Comparison of ENCODE assay signal across 9 cellular contexts in the genomic region with DNA sequence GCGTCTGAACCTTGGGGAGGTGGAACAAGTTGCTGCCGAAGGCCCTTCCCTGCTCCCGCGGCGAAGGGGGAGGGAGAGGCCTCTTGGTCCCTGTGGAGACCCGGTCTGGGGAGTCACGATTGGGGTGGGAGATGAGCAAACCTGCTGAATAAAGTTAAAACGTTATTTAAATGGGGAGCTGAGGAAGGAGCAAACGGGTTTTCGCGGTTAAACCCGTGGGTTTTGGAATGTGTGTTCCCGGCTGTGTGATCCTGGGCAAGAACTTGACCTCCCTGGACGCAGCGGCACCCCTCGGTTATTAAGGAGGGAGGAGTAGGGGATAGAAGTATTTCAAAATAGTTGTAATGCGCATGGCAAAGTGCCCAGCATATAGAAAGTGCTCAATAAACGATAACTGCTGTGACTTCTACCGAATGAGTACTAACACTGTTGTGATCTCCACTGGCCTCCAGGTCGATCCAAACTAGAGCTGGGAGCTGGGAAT. TPM values are rescaled to one million over a fixed set of nuclear protein-coding genes. Genes with fewer than 3 reads are reported as not detected.
DNase-seq lines count a peak whose midpoint lies in the region; ATAC-seq, FAIRE-seq and TF ChIP-seq lines count a peak whose summit lies in the region.
"Had no signal": no experiment of that assay in that cellular context is flagged by ENCODE, and none has a peak within 500 bp of the region (broad histone marks: within the 10 kb centered on the region; RNA-seq: fewer than 3 reads in every experiment).

No MANE protein-coding gene starts in this region.

- no peak for TF ChIP-seq CTCF in CD4-positive, alpha-beta T cell (IDR thresholded peaks at IDR 0.05)
- no peak for TF ChIP-seq CTCF in endothelial cell of umbilical vein (IDR thresholded peaks at IDR 0.05; ENCODE audit: extremely low read depth in 1 of 2, insufficient read depth in 1 of 2, low read depth in 1 of 2, low read length in 2 of 2)
- TF ChIP-seq CTCF in osteoblast (IDR thresholded peaks at IDR 0.05; ENCODE audit: extremely low read depth, low read depth, low read length): no peak

- peaks cover 5% of the 10 kb centered on the region for H3K4me1 Mint-ChIP-seq in CD4-positive, alpha-beta T cell (ENCODE audit: low read depth)

- peaks cover 44% of the 10 kb centered on the region for H3K4me1 ChIP-seq in NT2/D1 (ENCODE audit: insufficient read depth, insufficient read length)
- peaks cover 28% of the 10 kb centered on the region for H3K4me1 ChIP-seq in endothelial cell of umbilical vein (ENCODE audit: control insufficient read depth, extremely low read depth, insufficient read depth, low read length)
- H3K4me1 ChIP-seq in osteoblast (ENCODE audit: insufficient read depth, low read length): peaks cover 4% of the 10 kb centered on the region

- H3K27me3 ChIP-seq in CD4-positive, alpha-beta T cell (ENCODE audit: control insufficient read depth, insufficient read depth, low read length): peaks cover 44% of the 10 kb centered on the region
- H3K27me3 ChIP-seq in NT2/D1 (ENCODE audit: insufficient read depth, insufficient read length): peaks cover 83% of the 10 kb centered on the region
- H3K27me3 ChIP-seq in endothelial cell of umbilical vein (ENCODE audit: control insufficient read depth in 2 of 2, insufficient read depth in 2 of 2, low read length in 2 of 2): no peaks in the 10 kb centered on the region
- peaks cover 18% of the 10 kb centered on the region for H3K27me3 ChIP-seq in osteoblast (ENCODE audit: insufficient read depth, low read length)

- H3K9ac ChIP-seq in NT2/D1 (ENCODE audit: insufficient read length, low read depth) (peak overlapping the region; percentile 82), endothelial cell of umbilical vein (replicated peaks; ENCODE audit: extremely low read depth, insufficient read depth, low read length) (no peak overlapping the region)

- POLR2A ChIA-PET in CD4-positive, alpha-beta T cell (lab: Charles Lee): interaction anchor here (1.3 kb wide), 1 partner anchor 72 kb away, joined by 5 read pairs; a partner anchor contains a TSS
- POLR2A ChIA-PET in endothelial cell of umbilical vein (lab: Charles Lee): no interaction called here

- no peak for FAIRE-seq in endothelial cell of umbilical vein (lab: Jason Lieb, UNC)

- H3K9me1 ChIP-seq in endothelial cell of umbilical vein (replicated peaks; ENCODE audit: control insufficient read depth, extremely low read depth, insufficient read depth, low read length): no peaks in the 10 kb centered on the region

- intact Hi-C loops in CD4-positive, alpha-beta T cell (cut with DNase I, micrococcal nuclease): loop anchor here (1.0 to 10.0 kb wide), 3 partner anchors 57 to 233 kb away; no protein-coding TSS in a partner anchor
- intact Hi-C loops in endothelial cell of umbilical vein (cut with micrococcal nuclease): no loop called here

- H4K20me1 ChIP-seq in endothelial cell of umbilical vein (replicated peaks; ENCODE audit: control insufficient read depth, extremely low read depth, insufficient read depth, low read length): no peaks in the 10 kb centered on the region
- H4K20me1 ChIP-seq in osteoblast (ENCODE audit: insufficient read depth, low read length): no peaks in the 10 kb centered on the region

- H3K79me2 ChIP-seq in endothelial cell of umbilical vein (ENCODE audit: control insufficient read depth, insufficient read depth, low read length) (no peaks in the 10 kb centered on the region), osteoblast (ENCODE audit: insufficient read depth, low read length) (no peaks in the 10 kb centered on the region)

- DNase-seq in CD4-positive, alpha-beta T cell: no peak
- DNase-seq in NT2/D1 (ENCODE audit: low read depth, low spot score): no peak
- DNase-seq in endothelial cell of umbilical vein (ENCODE audit: low read depth, low spot score): peak; percentile 25
- DNase-seq in osteoblast (ENCODE audit: insufficient read length, low spot score, missing footprints): peak; percentile 90
- no peak for DNase-seq in dedifferentiated amniotic fluid mesenchymal stem cell (ENCODE audit: extremely low spot score)
- no peak for DNase-seq in DMS53 treated with DMSO at 0.1 percent for 48 hours (lab: John Stamatoyannopoulos, UW; ENCODE audit: unreplicated experiment)

- H3K27me3 Mint-ChIP-seq in CD4-positive, alpha-beta T cell: peaks cover 37% of the 10 kb centered on the region

- dilution Hi-C loops in endothelial cell of umbilical vein (cut with MboI; ENCODE audit: extremely low pct_ligation_motif_present, low sequenced_read_pairs): no loop called here

- no TSS peak for BruUV-seq in endothelial cell of umbilical vein (replicated peaks; lab: Mats Ljungman, UMichigan)

- no peak overlapping the region for H3K27ac ChIP-seq in CD4-positive, alpha-beta T cell (ENCODE audit: low read depth, low read length)
- H3K27ac ChIP-seq in endothelial cell of umbilical vein (ENCODE audit: insufficient read depth, low read depth, low read length) (no peak overlapping the region), osteoblast (ENCODE audit: low read depth, low read length) (no peak overlapping the region)

- H3K4me3 ChIP-seq in NT2/D1 (ENCODE audit: insufficient read length, low read depth): peak overlapping the region; percentile 41
- H3K4me3 ChIP-seq in endothelial cell of umbilical vein (replicated peaks in 1 of 3; ENCODE audit: insufficient read depth in 1 of 3, low read depth in 1 of 3, low read length in 3 of 3): peak overlapping the region in 2 of 3 experiments; percentile 0 to 29
- peak overlapping the region; percentile 63 for H3K4me3 ChIP-seq in osteoblast (ENCODE audit: insufficient read depth, low read length)

- CTCF ChIA-PET in CD4-positive, alpha-beta T cell (lab: Charles Lee): no interaction called here
- CTCF ChIA-PET in endothelial cell of umbilical vein (lab: Charles Lee): interaction anchor here (1.0 to 3.7 kb wide), 4 partner anchors 17 to 126 kb away, joined by 5 to 12 read pairs (median 7); no protein-coding TSS in a partner anchor

- H3K9me3 Mint-ChIP-seq in CD4-positive, alpha-beta T cell: no peaks in the 10 kb centered on the region

- H3K4me2 ChIP-seq in endothelial cell of umbilical vein (ENCODE audit: insufficient read depth, low read length) (peak overlapping the region; percentile 63), osteoblast (ENCODE audit: insufficient read depth, low read length) (peak overlapping the region; percentile 76)

- no peak overlapping the region for H3K27ac Mint-ChIP-seq in CD4-positive, alpha-beta T cell

- H3K9me3 ChIP-seq in CD4-positive, alpha-beta T cell (ENCODE audit: control insufficient read depth, low read length): no peaks in the 10 kb centered on the region
- no peaks in the 10 kb centered on the region for H3K9me3 ChIP-seq in NT2/D1 (ENCODE audit: insufficient read depth, low read length)
- no peaks in the 10 kb centered on the region for H3K9me3 ChIP-seq in endothelial cell of umbilical vein (replicated peaks; ENCODE audit: control insufficient read depth, insufficient read depth, low read length)
- no peaks in the 10 kb centered on the region for H3K9me3 ChIP-seq in osteoblast (ENCODE audit: low read depth, low read length)

- H3K36me3 ChIP-seq in NT2/D1 (ENCODE audit: insufficient read depth, insufficient read length, low read length) (no peaks in the 10 kb centered on the region), endothelial cell of umbilical vein (ENCODE audit: control insufficient read depth in 2 of 2, extremely low read depth in 1 of 2, insufficient read depth in 2 of 2, low read length in 2 of 2) (peaks cover 0 to 4% of the 10 kb centered on the region in 2 experiments), osteoblast (ENCODE audit: insufficient read depth, low read length) (no peaks in the 10 kb centered on the region)

- H2AFZ ChIP-seq in endothelial cell of umbilical vein (ENCODE audit: low read depth, low read length) (peak overlapping the region; percentile 6), osteoblast (ENCODE audit: low read length) (peak overlapping the region; percentile 11)

- no peak for ATAC-seq in CD4-positive, alpha-beta T cell (ENCODE audit: poor library complexity)
- ATAC-seq in GM19463 (IDR thresholded peaks at IDR 0.05; ENCODE audit: unreplicated experiment) (no peak), HG02938 (IDR thresholded peaks at IDR 0.05; ENCODE audit: unreplicated experiment) (no peak)

- no peaks in the 10 kb centered on the region for H3K36me3 Mint-ChIP-seq in CD4-positive, alpha-beta T cell (ENCODE audit: low read depth)

- no peak for TF ChIP-seq POLR2A in endothelial cell of umbilical vein (IDR thresholded peaks at IDR 0.05; ENCODE audit: low read depth, low read length)

- peak overlapping the region; percentile 58 for H3K4me3 Mint-ChIP-seq in CD4-positive, alpha-beta T cell

RNA-seq across cellular contexts. Expression of a gene that starts 3.4 kb away (rescaled TPM):
- total RNA-seq in CD4-positive, alpha-beta T cell: not detected
- 4.4 and 5.1 TPM in 2 replicates for total RNA-seq in endothelial cell of umbilical vein
- polyA plus RNA-seq in endothelial cell of umbilical vein: 2.6 and 3.8 TPM in 2 replicates
- polyA plus RNA-seq in endothelial cell of umbilical vein (2011; cell fraction: cytosol; rRNA removed): 1.6 and 2.2 TPM in 2 replicates
- polyA plus RNA-seq in endothelial cell of umbilical vein (2011; cell fraction: nucleus; rRNA removed): 0.95 and 0.97 TPM in 2 replicates
- polyA plus RNA-seq in endothelial cell of umbilical vein (2012): 2.8 and 4.1 TPM in 2 replicates
- polyA minus RNA-seq in endothelial cell of umbilical vein: 2.1 and 2.5 TPM in 2 replicates
- not detected for polyA minus RNA-seq in endothelial cell of umbilical vein (2011; cell fraction: cytosol; rRNA and poly(A)+ RNA removed)
- polyA minus RNA-seq in endothelial cell of umbilical vein (2011; cell fraction: nucleus; rRNA and poly(A)+ RNA removed): 0.96 and 1.2 TPM in 2 replicates
- total RNA-seq in osteoblast: not detected in 2 replicates
- total RNA-seq: NCI-H460 had no signal

RNA-seq across cellular contexts. Expression of a gene that starts 6.5 kb away (rescaled TPM):
- total RNA-seq in CD4-positive, alpha-beta T cell: not detected
- not detected in 2 replicates for total RNA-seq in endothelial cell of umbilical vein
- polyA plus RNA-seq in endothelial cell of umbilical vein: not detected in 2 replicates
- not detected in 2 replicates for polyA plus RNA-seq in endothelial cell of umbilical vein (2011; cell fraction: cytosol; rRNA removed)
- not detected in 2 replicates for polyA plus RNA-seq in endothelial cell of umbilical vein (2011; cell fraction: nucleus; rRNA removed)
- polyA plus RNA-seq in endothelial cell of umbilical vein (2012): not detected in 2 replicates
- not detected in 2 replicates for polyA minus RNA-seq in endothelial cell of umbilical vein
- not detected for polyA minus RNA-seq in endothelial cell of umbilical vein (2011; cell fraction: cytosol; rRNA and poly(A)+ RNA removed)
- not detected in 2 replicates for polyA minus RNA-seq in endothelial cell of umbilical vein (2011; cell fraction: nucleus; rRNA and poly(A)+ RNA removed)
- not detected in 2 replicates for total RNA-seq in osteoblast
- total RNA-seq: NCI-H460 had no signal

RNA-seq across cellular contexts. Expression of a gene that starts 7.4 kb away (rescaled TPM):
- 1 to 10 TPM; 5.0 to 6.6 TPM for total RNA-seq in CD4-positive, alpha-beta T cell
- total RNA-seq in endothelial cell of umbilical vein (30.5 and 41.0 TPM in 2 replicates), osteoblast (21.2 and 29.0 TPM in 2 replicates)
- 71.0 and 108 TPM in 2 replicates for polyA plus RNA-seq in endothelial cell of umbilical vein
- 53.6 and 60.5 TPM in 2 replicates for polyA plus RNA-seq in endothelial cell of umbilical vein (2011; cell fraction: cytosol; rRNA removed)
- 17.7 and 21.2 TPM in 2 replicates for polyA plus RNA-seq in endothelial cell of umbilical vein (2011; cell fraction: nucleus; rRNA removed)
- 28.2 and 36.2 TPM in 2 replicates for polyA plus RNA-seq in endothelial cell of umbilical vein (2012)
- polyA minus RNA-seq in endothelial cell of umbilical vein: 8.7 and 9.0 TPM in 2 replicates
- polyA minus RNA-seq in endothelial cell of umbilical vein (2011; cell fraction: cytosol; rRNA and poly(A)+ RNA removed): 25.8 TPM
- 6.0 and 6.6 TPM in 2 replicates for polyA minus RNA-seq in endothelial cell of umbilical vein (2011; cell fraction: nucleus; rRNA and poly(A)+ RNA removed)

RNA-seq across cellular contexts. Expression of a gene that starts 9.4 kb away (rescaled TPM):
- not detected for total RNA-seq in CD4-positive, alpha-beta T cell
- not detected in 2 replicates for total RNA-seq in endothelial cell of umbilical vein
- polyA plus RNA-seq in endothelial cell of umbilical vein: not detected in 2 replicates
- polyA plus RNA-seq in endothelial cell of umbilical vein (2011; cell fraction: cytosol; rRNA removed): not detected in 2 replicates
- not detected in 2 replicates for polyA plus RNA-seq in endothelial cell of umbilical vein (2011; cell fraction: nucleus; rRNA removed)
- 0.23 and 0.32 TPM in 2 replicates for polyA plus RNA-seq in endothelial cell of umbilical vein (2012)
- not detected in 2 replicates for polyA minus RNA-seq in endothelial cell of umbilical vein
- polyA minus RNA-seq in endothelial cell of umbilical vein (2011; cell fraction: cytosol; rRNA and poly(A)+ RNA removed): not detected
- polyA minus RNA-seq in endothelial cell of umbilical vein (2011; cell fraction: nucleus; rRNA and poly(A)+ RNA removed): not detected in 2 replicates
- not detected in 2 replicates for total RNA-seq in osteoblast
- total RNA-seq: NCI-H460 had no signal

RNA-seq across cellular contexts. Expression of a gene that starts 15.0 kb away (rescaled TPM):
- total RNA-seq in CD4-positive, alpha-beta T cell: 1 to 10 TPM; 2.3 to 3.6 TPM
- not detected in 2 replicates for total RNA-seq in endothelial cell of umbilical vein
- 0.19 and 0.22 TPM in 2 replicates for polyA plus RNA-seq in endothelial cell of umbilical vein
- polyA plus RNA-seq in endothelial cell of umbilical vein (2011; cell fraction: cytosol; rRNA removed): 0.10 and 0.28 TPM in 2 replicates
- 0.67 and 1.1 TPM in 2 replicates for polyA plus RNA-seq in endothelial cell of umbilical vein (2011; cell fraction: nucleus; rRNA removed)
- polyA plus RNA-seq in endothelial cell of umbilical vein (2012): 0.20 TPM in 1 of 2 replicates, not detected in the other
- 0.61 TPM in 1 of 2 replicates, not detected in the other for polyA minus RNA-seq in endothelial cell of umbilical vein
- polyA minus RNA-seq in endothelial cell of umbilical vein (2011; cell fraction: cytosol; rRNA and poly(A)+ RNA removed): 3.8 TPM
- polyA minus RNA-seq in endothelial cell of umbilical vein (2011; cell fraction: nucleus; rRNA and poly(A)+ RNA removed): not detected in 2 replicates
- under 0.01 TPM in 1 of 2 replicates, not detected in the other for total RNA-seq in osteoblast

Comparison
In these comparisons a context has a peak if more than half of its experiments do, and no peak if none do; other contexts are left out.
1. DNase-seq: peak in endothelial cell of umbilical vein (single experiment) and osteoblast (single experiment); none in CD4-positive, alpha-beta T cell (0 of 10), NT2/D1 (single experiment), dedifferentiated amniotic fluid mesenchymal stem cell (single experiment) and DMS53 treated with DMSO at 0.1 percent for 48 hours (single experiment).
2. Peak in every context shown above with its lines, with median percentiles within 50 percentile points of each other: H3K4me3 ChIP-seq.